In genomic region chr2:227608469-227609338, GRCh38 we compare ENCODE assay signal across 11 cellular contexts. TPM values are rescaled to one million over a fixed set of nuclear protein-coding genes. Genes with fewer than 3 reads are reported as not detected.
DNase-seq lines count a peak whose midpoint lies in the region; ATAC-seq and TF ChIP-seq lines count a peak whose summit lies in the region.
"Had no signal": no experiment of that assay in that cellular context is flagged by ENCODE, and none has a peak within 500 bp of the region (broad histone marks: within the 10 kb centered on the region; RNA-seq: fewer than 3 reads in every experiment).

No MANE protein-coding gene starts in this region.

- H2AFZ ChIP-seq in smooth muscle cell (ENCODE audit: low read depth), result no peak overlapping the region

- H3K27ac ChIP-seq in ascending aorta, result no peak overlapping the region
- H3K27ac ChIP-seq in smooth muscle cell (ENCODE audit: low read depth), result no peak overlapping the region

- no peak overlapping the region for H3K9ac ChIP-seq in smooth muscle cell (ENCODE audit: low read depth)

- H3K36me3 Mint-ChIP-seq in IgD-negative memory B cell (no peaks in the 10 kb centered on the region), WTC11 (no peaks in the 10 kb centered on the region), nephron progenitor cell (ENCODE audit: low read depth) (no peaks in the 10 kb centered on the region)
- no peaks in the 10 kb centered on the region for H3K36me3 Mint-ChIP-seq in activated naive CD8-positive, alpha-beta T cell treated with anti-CD3 and anti-CD28 coated beads, Interleukin-2, amount 10 ng/mL, durations not matched to agents 7 days and 5 days
- H3K36me3 Mint-ChIP-seq: activated naive CD8-positive, alpha-beta T cell; CD8-positive, alpha-beta T cell had no signal

- no peaks in the 10 kb centered on the region for H3K79me2 ChIP-seq in smooth muscle cell (ENCODE audit: low read depth)

- TF ChIP-seq CTCF in WTC11 (IDR thresholded peaks at IDR 0.05), result no peak
- TF ChIP-seq CTCF in nephron progenitor cell (IDR thresholded peaks at IDR 0.05), result no peak
- TF ChIP-seq CTCF in ascending aorta (IDR thresholded peaks at IDR 0.05), result no peak
- TF ChIP-seq CTCF in smooth muscle cell (IDR thresholded peaks at IDR 0.05; ENCODE audit: borderline replicate concordance, insufficient read depth, poor library complexity, severe bottlenecking), result no peak

- POLR2A ChIA-PET in activated naive CD8-positive, alpha-beta T cell treated with anti-CD3 and anti-CD28 coated beads, Interleukin-2, amount 10 ng/mL, durations not matched to agents 7 days and 5 days (lab: Charles Lee), result no interaction called here
- POLR2A ChIA-PET in WTC11 (lab: Charles Lee), result no interaction called here

- H3K27me3 Mint-ChIP-seq in IgD-negative memory B cell (peaks cover 9% of the 10 kb centered on the region), WTC11 (ENCODE audit: low read depth) (no peaks in the 10 kb centered on the region), nephron progenitor cell (ENCODE audit: low read depth, poor library complexity) (no peaks in the 10 kb centered on the region)
- peaks cover 68% of the 10 kb centered on the region for H3K27me3 Mint-ChIP-seq in activated naive CD8-positive, alpha-beta T cell treated with anti-CD3 and anti-CD28 coated beads, Interleukin-2, amount 10 ng/mL, durations not matched to agents 7 days and 5 days

- H3K4me3 ChIP-seq in ascending aorta (no peak overlapping the region), smooth muscle cell (no peak overlapping the region)

- H3K27ac Mint-ChIP-seq in IgD-negative memory B cell (peak overlapping the region in 2 of 3 donors; percentile 40 to 87), WTC11 (no peak overlapping the region), nephron progenitor cell (no peak overlapping the region)
- H3K27ac Mint-ChIP-seq in activated naive CD8-positive, alpha-beta T cell treated with anti-CD3 and anti-CD28 coated beads, Interleukin-2, amount 10 ng/mL, durations not matched to agents 7 days and 5 days, result peak overlapping the region; percentile 42
- H3K27ac Mint-ChIP-seq: activated naive CD8-positive, alpha-beta T cell; CD8-positive, alpha-beta T cell had no signal

- H3F3A ChIP-seq in smooth muscle cell (ENCODE audit: low read depth), result no peaks in the 10 kb centered on the region

- H3K4me1 Mint-ChIP-seq in IgD-negative memory B cell, result peaks cover 7 to 17% (median 16%) of the 10 kb centered on the region in 3 donors
- H3K4me1 Mint-ChIP-seq in activated naive CD8-positive, alpha-beta T cell treated with anti-CD3 and anti-CD28 coated beads, Interleukin-2, amount 10 ng/mL, durations not matched to agents 7 days and 5 days, result peaks cover 11% of the 10 kb centered on the region
- H3K4me1 Mint-ChIP-seq in WTC11, result peaks cover 6% of the 10 kb centered on the region; the same call in 1 of the 2 replicates
- H3K4me1 Mint-ChIP-seq in nephron progenitor cell, result no peaks in the 10 kb centered on the region

- H3K4me2 ChIP-seq in smooth muscle cell, result no peak overlapping the region

- H3K9me3 Mint-ChIP-seq in IgD-negative memory B cell, result no peaks in the 10 kb centered on the region
- no peaks in the 10 kb centered on the region for H3K9me3 Mint-ChIP-seq in activated naive CD8-positive, alpha-beta T cell treated with anti-CD3 and anti-CD28 coated beads, Interleukin-2, amount 10 ng/mL, durations not matched to agents 7 days and 5 days
- H3K9me3 Mint-ChIP-seq in WTC11, result no peaks in the 10 kb centered on the region
- no peaks in the 10 kb centered on the region for H3K9me3 Mint-ChIP-seq in nephron progenitor cell
- H3K9me3 Mint-ChIP-seq: CD8-positive, alpha-beta T cell had no signal

- 96% methylated on average over 16 of the region's 16 CpGs for WGBS in smooth muscle cell (ENCODE audit: low lambda C conversion rate)

- H3K4me1 ChIP-seq in ascending aorta (no peaks in the 10 kb centered on the region), smooth muscle cell (ENCODE audit: low read depth) (no peaks in the 10 kb centered on the region)

- CTCF ChIA-PET in WTC11 (lab: Charles Lee), result interaction anchor here (1.6 to 1.7 kb wide), 2 partner anchors 158 to 165 kb away, joined by 6 to 7 read pairs; no protein-coding TSS in a partner anchor

- peak; percentile 51 for DNase-seq in Ammon's horn (ENCODE audit: low spot score)
- peak; percentile 30 for DNase-seq in activated naive CD8-positive, alpha-beta T cell treated with anti-CD3 and anti-CD28 coated beads, Interleukin-2, amount 10 ng/mL, durations not matched to agents 7 days and 5 days
- DNase-seq in WTC11 (ENCODE audit: low spot score), result no peak
- DNase-seq in nephron progenitor cell, result no peak
- no peak for DNase-seq in ascending aorta (ENCODE audit: low spot score in 2 of 2)
- DNase-seq in smooth muscle cell (lab: John Stamatoyannopoulos, UW; ENCODE audit: unreplicated experiment), result no peak

- H3K27me3 ChIP-seq in ascending aorta (no peaks in the 10 kb centered on the region), smooth muscle cell (ENCODE audit: low read depth) (no peaks in the 10 kb centered on the region)

- no peaks in the 10 kb centered on the region for H3K9me3 ChIP-seq in ascending aorta
- no peaks in the 10 kb centered on the region for H3K9me3 ChIP-seq in smooth muscle cell (replicated peaks; ENCODE audit: low read depth)

- H3K4me3 Mint-ChIP-seq in IgD-negative memory B cell (peak overlapping the region in 2 of 4 donors; percentile 63 to 68), WTC11 (no peak overlapping the region), nephron progenitor cell (no peak overlapping the region)
- peak overlapping the region; percentile 10 for H3K4me3 Mint-ChIP-seq in activated naive CD8-positive, alpha-beta T cell treated with anti-CD3 and anti-CD28 coated beads, Interleukin-2, amount 10 ng/mL, durations not matched to agents 7 days and 5 days
- H3K4me3 Mint-ChIP-seq: activated naive CD8-positive, alpha-beta T cell; CD8-positive, alpha-beta T cell had no signal

- ATAC-seq in GM18907 (IDR thresholded peaks at IDR 0.05; ENCODE audit: unreplicated experiment), result peak; percentile 62
- no peak for ATAC-seq in activated naive CD8-positive, alpha-beta T cell treated with anti-CD3 and anti-CD28 coated beads, Interleukin-2, amount 10 ng/mL, durations not matched to agents 7 days and 5 days (ENCODE audit: low read depth)
- no peak for ATAC-seq in WTC11
- ATAC-seq: CD8-positive, alpha-beta T cell had no signal

- intact Hi-C loops in ascending aorta (cut with DNase I), result no loop called here

- H4K20me1 ChIP-seq in smooth muscle cell (ENCODE audit: low read depth), result no peaks in the 10 kb centered on the region

- H3K36me3 ChIP-seq in ascending aorta (no peaks in the 10 kb centered on the region), smooth muscle cell (ENCODE audit: low read depth) (no peaks in the 10 kb centered on the region)

TF ChIP-seq in WTC11, 78 proteins besides CTCF, POLR2A, EP300 and RAD21:
- TF ChIP-seq SMAD3 (CRISPR knock-in tag; IDR thresholded peaks at IDR 0.05; ENCODE audit: borderline replicate concordance), result no peak
- no peak for TF ChIP-seq JUN (CRISPR knock-in tag; IDR thresholded peaks at IDR 0.05)
- no peak for TF ChIP-seq GABPB1 (CRISPR knock-in tag; IDR thresholded peaks at IDR 0.05)
- TF ChIP-seq SOX15 (CRISPR knock-in tag; IDR thresholded peaks at IDR 0.05), result no peak
- no peak for TF ChIP-seq SP1 (CRISPR knock-in tag; conservative IDR thresholded peaks at IDR 0.05)

RNA-seq across cellular contexts. Expression of gene SCYGR3, which starts 5.9 kb away (rescaled TPM):
- not detected for polyA plus RNA-seq in IgD-negative memory B cell
- not detected for total RNA-seq in activated naive CD8-positive, alpha-beta T cell treated with anti-CD3 and anti-CD28 coated beads, Interleukin-2, amount 10 ng/mL, durations not matched to agents 7 days and 5 days
- total RNA-seq in WTC11 (2021), result not detected in 3 replicates
- total RNA-seq in ascending aorta, result not detected
- total RNA-seq in smooth muscle cell, result not detected in 2 replicates
- not detected in 2 replicates for polyA plus RNA-seq in smooth muscle cell
- total RNA-seq: CD8-positive, alpha-beta T cell; OCI-LY7 had no signal

RNA-seq across cellular contexts. Expression of gene SCYGR4, which starts 8.6 kb away (rescaled TPM):
- polyA plus RNA-seq in IgD-negative memory B cell (not detected), smooth muscle cell (0.34 TPM in 1 of 2 replicates, not detected in the other)
- total RNA-seq in activated naive CD8-positive, alpha-beta T cell treated with anti-CD3 and anti-CD28 coated beads, Interleukin-2, amount 10 ng/mL, durations not matched to agents 7 days and 5 days, result not detected
- total RNA-seq in WTC11 (2021) (not detected in 3 replicates), ascending aorta (not detected), smooth muscle cell (not detected in 2 replicates)
- total RNA-seq: CD8-positive, alpha-beta T cell; OCI-LY7 had no signal

RNA-seq across cellular contexts. Expression of gene SCYGR2, which starts 10.0 kb away (rescaled TPM):
- not detected for polyA plus RNA-seq in IgD-negative memory B cell
- not detected for total RNA-seq in activated naive CD8-positive, alpha-beta T cell treated with anti-CD3 and anti-CD28 coated beads, Interleukin-2, amount 10 ng/mL, durations not matched to agents 7 days and 5 days
- total RNA-seq in WTC11 (2021), result not detected in 3 replicates
- not detected for total RNA-seq in ascending aorta
- not detected in 2 replicates for total RNA-seq in smooth muscle cell
- polyA plus RNA-seq in smooth muscle cell, result not detected in 2 replicates
- total RNA-seq: CD8-positive, alpha-beta T cell; OCI-LY7 had no signal

RNA-seq across cellular contexts. Expression of gene SCYGR5, which starts 57.9 kb away (rescaled TPM):
- polyA plus RNA-seq in IgD-negative memory B cell, result not detected
- total RNA-seq in activated naive CD8-positive, alpha-beta T cell treated with anti-CD3 and anti-CD28 coated beads, Interleukin-2, amount 10 ng/mL, durations not matched to agents 7 days and 5 days, result not detected
- total RNA-seq in WTC11 (2021), result not detected in 3 replicates
- not detected for total RNA-seq in ascending aorta
- total RNA-seq in smooth muscle cell, result not detected in 2 replicates
- polyA plus RNA-seq in smooth muscle cell, result not detected in 2 replicates
- total RNA-seq: CD8-positive, alpha-beta T cell; OCI-LY7 had no signal

Comparison
In these comparisons a context has a peak if more than half of its experiments do, and no peak if none do; other contexts are left out.
1. DNase-seq: peak in Ammon's horn (single experiment) and activated naive CD8-positive, alpha-beta T cell treated with anti-CD3 and anti-CD28 coated beads, Interleukin-2, amount 10 ng/mL, durations not matched to agents 7 days and 5 days (single experiment); none in WTC11 (single experiment), nephron progenitor cell (single experiment), ascending aorta (0 of 2) and smooth muscle cell (single experiment).
2. H3K27ac Mint-ChIP-seq: peak in IgD-negative memory B cell (2 of 3) and activated naive CD8-positive, alpha-beta T cell treated with anti-CD3 and anti-CD28 coated beads, Interleukin-2, amount 10 ng/mL, durations not matched to agents 7 days and 5 days (single experiment); none in WTC11 (single experiment) and nephron progenitor cell (single experiment).